Comparison of ENCODE assay signal across 1 cellular context in the genomic region with DNA sequence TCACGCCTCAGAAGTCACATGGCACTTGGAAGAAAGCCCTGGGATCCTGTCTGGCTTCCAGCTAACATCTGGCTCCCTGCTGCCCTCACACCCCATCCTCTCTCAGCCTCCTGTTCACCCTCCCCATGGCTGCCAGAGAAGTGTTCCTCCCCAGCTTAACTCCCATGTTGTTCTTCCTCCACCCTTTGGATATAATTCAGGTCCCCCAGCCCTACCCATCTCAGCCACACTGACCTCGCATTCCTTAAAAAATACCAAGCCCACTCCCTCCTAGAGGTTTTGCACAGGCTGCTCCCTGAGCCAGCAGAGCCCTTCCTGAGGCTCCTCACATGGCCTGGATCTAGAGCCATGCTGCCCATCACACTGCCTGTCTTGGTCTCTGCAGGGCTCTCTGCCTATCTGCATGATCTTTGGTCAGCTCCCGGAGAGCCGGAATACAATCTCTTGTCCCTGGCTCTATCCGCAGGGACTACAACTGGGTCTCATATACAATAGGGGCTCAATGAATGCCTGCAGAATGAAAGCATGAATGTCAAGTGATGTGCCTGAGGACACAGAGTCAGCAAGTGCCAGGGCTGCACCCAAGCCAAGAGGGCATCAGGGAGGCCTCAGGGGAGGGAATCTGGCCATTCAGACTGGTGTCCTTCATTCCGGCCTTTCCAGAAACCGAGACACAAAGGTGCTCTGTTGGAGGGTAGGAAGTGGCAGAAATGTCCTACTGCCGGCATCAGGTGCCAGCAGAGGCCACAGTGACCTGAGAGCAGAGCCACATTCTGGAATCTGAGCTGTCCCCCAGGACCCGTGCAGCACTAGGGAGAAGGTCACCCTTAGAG.
TF ChIP-seq lines count a peak whose summit lies in the region.

No MANE protein-coding gene starts in this region.

TF ChIP-seq in GM23338, 12 proteins besides CTCF, POLR2A, EP300 and RAD21 (continued from another document):
- TF ChIP-seq, protein P1, sequence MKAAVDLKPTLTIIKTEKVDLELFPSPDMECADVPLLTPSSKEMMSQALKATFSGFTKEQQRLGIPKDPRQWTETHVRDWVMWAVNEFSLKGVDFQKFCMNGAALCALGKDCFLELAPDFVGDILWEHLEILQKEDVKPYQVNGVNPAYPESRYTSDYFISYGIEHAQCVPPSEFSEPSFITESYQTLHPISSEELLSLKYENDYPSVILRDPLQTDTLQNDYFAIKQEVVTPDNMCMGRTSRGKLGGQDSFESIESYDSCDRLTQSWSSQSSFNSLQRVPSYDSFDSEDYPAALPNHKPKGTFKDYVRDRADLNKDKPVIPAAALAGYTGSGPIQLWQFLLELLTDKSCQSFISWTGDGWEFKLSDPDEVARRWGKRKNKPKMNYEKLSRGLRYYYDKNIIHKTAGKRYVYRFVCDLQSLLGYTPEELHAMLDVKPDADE (IDR thresholded peaks at IDR 0.05): no peak
- TF ChIP-seq EZH2 (IDR thresholded peaks at IDR 0.05; ENCODE audit: low read depth, unreplicated experiment) (no peak), CREB1 (CRISPR knock-in tag; IDR thresholded peaks at IDR 0.05; ENCODE audit: low read depth) (no peak), ZNF331 (CRISPR knock-in tag; IDR thresholded peaks at IDR 0.05; ENCODE audit: low read depth) (no peak), NANOG (IDR thresholded peaks at IDR 0.05; ENCODE audit: borderline replicate concordance) (no peak), ZNF114 (CRISPR knock-in tag; IDR thresholded peaks at IDR 0.05) (no peak), EZH2phosphoT487 (IDR thresholded peaks at IDR 0.05; ENCODE audit: unreplicated experiment) (no peak), POLR2AphosphoS5 (IDR thresholded peaks at IDR 0.05; ENCODE audit: low read depth) (no peak), STAT1 (IDR thresholded peaks at IDR 0.05; ENCODE audit: unreplicated experiment) (no peak)
- TF ChIP-seq, protein P2, sequence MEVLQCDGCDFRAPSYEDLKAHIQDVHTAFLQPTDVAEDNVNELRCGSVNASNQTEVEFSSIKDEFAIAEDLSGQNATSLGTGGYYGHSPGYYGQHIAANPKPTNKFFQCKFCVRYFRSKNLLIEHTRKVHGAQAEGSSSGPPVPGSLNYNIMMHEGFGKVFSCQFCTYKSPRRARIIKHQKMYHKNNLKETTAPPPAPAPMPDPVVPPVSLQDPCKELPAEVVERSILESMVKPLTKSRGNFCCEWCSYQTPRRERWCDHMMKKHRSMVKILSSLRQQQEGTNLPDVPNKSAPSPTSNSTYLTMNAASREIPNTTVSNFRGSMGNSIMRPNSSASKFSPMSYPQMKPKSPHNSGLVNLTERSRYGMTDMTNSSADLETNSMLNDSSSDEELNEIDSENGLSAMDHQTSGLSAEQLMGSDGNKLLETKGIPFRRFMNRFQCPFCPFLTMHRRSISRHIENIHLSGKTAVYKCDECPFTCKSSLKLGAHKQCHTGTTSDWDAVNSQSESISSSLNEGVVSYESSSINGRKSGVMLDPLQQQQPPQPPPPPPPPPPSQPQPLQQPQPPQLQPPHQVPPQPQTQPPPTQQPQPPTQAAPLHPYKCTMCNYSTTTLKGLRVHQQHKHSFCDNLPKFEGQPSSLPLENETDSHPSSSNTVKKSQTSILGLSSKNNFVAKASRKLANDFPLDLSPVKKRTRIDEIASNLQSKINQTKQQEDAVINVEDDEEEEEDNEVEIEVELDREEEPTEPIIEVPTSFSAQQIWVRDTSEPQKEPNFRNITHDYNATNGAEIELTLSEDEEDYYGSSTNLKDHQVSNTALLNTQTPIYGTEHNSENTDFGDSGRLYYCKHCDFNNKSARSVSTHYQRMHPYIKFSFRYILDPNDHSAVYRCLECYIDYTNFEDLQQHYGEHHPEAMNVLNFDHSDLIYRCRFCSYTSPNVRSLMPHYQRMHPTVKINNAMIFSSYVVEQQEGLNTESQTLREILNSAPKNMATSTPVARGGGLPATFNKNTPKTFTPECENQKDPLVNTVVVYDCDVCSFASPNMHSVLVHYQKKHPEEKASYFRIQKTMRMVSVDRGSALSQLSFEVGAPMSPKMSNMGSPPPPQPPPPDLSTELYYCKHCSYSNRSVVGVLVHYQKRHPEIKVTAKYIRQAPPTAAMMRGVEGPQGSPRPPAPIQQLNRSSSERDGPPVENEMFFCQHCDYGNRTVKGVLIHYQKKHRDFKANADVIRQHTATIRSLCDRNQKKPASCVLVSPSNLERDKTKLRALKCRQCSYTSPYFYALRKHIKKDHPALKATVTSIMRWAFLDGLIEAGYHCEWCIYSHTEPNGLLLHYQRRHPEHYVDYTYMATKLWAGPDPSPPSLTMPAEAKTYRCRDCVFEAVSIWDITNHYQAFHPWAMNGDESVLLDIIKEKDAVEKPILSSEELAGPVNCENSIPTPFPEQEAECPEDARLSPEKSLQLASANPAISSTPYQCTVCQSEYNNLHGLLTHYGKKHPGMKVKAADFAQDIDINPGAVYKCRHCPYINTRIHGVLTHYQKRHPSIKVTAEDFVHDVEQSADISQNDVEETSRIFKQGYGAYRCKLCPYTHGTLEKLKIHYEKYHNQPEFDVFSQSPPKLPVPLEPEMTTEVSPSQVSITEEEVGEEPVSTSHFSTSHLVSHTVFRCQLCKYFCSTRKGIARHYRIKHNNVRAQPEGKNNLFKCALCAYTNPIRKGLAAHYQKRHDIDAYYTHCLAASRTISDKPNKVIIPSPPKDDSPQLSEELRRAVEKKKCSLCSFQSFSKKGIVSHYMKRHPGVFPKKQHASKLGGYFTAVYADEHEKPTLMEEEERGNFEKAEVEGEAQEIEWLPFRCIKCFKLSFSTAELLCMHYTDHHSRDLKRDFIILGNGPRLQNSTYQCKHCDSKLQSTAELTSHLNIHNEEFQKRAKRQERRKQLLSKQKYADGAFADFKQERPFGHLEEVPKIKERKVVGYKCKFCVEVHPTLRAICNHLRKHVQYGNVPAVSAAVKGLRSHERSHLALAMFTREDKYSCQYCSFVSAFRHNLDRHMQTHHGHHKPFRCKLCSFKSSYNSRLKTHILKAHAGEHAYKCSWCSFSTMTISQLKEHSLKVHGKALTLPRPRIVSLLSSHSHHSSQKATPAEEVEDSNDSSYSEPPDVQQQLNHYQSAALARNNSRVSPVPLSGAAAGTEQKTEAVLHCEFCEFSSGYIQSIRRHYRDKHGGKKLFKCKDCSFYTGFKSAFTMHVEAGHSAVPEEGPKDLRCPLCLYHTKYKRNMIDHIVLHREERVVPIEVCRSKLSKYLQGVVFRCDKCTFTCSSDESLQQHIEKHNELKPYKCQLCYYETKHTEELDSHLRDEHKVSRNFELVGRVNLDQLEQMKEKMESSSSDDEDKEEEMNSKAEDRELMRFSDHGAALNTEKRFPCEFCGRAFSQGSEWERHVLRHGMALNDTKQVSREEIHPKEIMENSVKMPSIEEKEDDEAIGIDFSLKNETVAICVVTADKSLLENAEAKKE (CRISPR knock-in tag; IDR thresholded peaks at IDR 0.05): no peak
